8 cellular contexts compared by ENCODE assay signal in genomic region chr1:5745776-5746610, GRCh38.
DNase-seq lines count a peak whose midpoint lies in the region; ATAC-seq and TF ChIP-seq lines count a peak whose summit lies in the region.

No MANE protein-coding gene starts in this region.

- H3K36me3 ChIP-seq in breast epithelium (no peaks in the 10 kb centered on the region), kidney epithelial cell (ENCODE audit: control insufficient read depth, insufficient read depth, low read length) (no peaks in the 10 kb centered on the region)

- no peak for TF ChIP-seq POLR2A in breast epithelium (IDR thresholded peaks at IDR 0.05)

- no peaks in the 10 kb centered on the region for H3K4me1 Mint-ChIP-seq in CD4-positive, alpha-beta T cell (ENCODE audit: low read depth)

- POLR2A ChIA-PET in CD4-positive, alpha-beta T cell (lab: Charles Lee): no interaction called here

- TF ChIP-seq CTCF in CD4-positive, alpha-beta T cell (IDR thresholded peaks at IDR 0.05): peak; percentile 74
- TF ChIP-seq CTCF in WI38 (IDR thresholded peaks at IDR 0.05; ENCODE audit: low read depth, low read length) (peak; percentile 69), breast epithelium (IDR thresholded peaks at IDR 0.05) (peak; percentile 65 to 87 (median 78)), kidney epithelial cell (IDR thresholded peaks at IDR 0.05; ENCODE audit: insufficient read depth, low read length, poor library complexity, severe bottlenecking) (peak; percentile 89)

- CTCF ChIA-PET in CD4-positive, alpha-beta T cell (lab: Charles Lee): interaction anchor here (0.6 to 0.9 kb wide), 2 partner anchors 151 to 1835 kb away, joined by 3 to 4 read pairs; no protein-coding TSS in a partner anchor

- intact Hi-C loops in CD4-positive, alpha-beta T cell (cut with DNase I, micrococcal nuclease): loop anchor here (1.0 to 2.0 kb wide), 4 partner anchors 107 to 1093 kb away; no protein-coding TSS in a partner anchor
- intact Hi-C loops in breast epithelium (cut with DNase I; ENCODE audit: low total_unique reads): no loop called here

- no peaks in the 10 kb centered on the region for H3K4me1 ChIP-seq in breast epithelium

- no peaks in the 10 kb centered on the region for H3K9me3 ChIP-seq in CD4-positive, alpha-beta T cell (ENCODE audit: control insufficient read depth, low read length)
- no peaks in the 10 kb centered on the region for H3K9me3 ChIP-seq in breast epithelium

- H3K9me3 Mint-ChIP-seq in CD4-positive, alpha-beta T cell: no peaks in the 10 kb centered on the region

- peaks cover 32% of the 10 kb centered on the region for H3K27me3 Mint-ChIP-seq in CD4-positive, alpha-beta T cell

- ATAC-seq in CD4-positive, alpha-beta T cell (ENCODE audit: poor library complexity): peak; percentile 41
- ATAC-seq in GM21423 (IDR thresholded peaks at IDR 0.05; ENCODE audit: unreplicated experiment) (peak; percentile 81), HG02840 (IDR thresholded peaks at IDR 0.05; ENCODE audit: low FRiP score, unreplicated experiment) (no peak)

- no peak overlapping the region for H3K4me3 Mint-ChIP-seq in CD4-positive, alpha-beta T cell

- H3K4me3 ChIP-seq in WI38 (ENCODE audit: low read depth, low read length) (no peak overlapping the region), breast epithelium (no peak overlapping the region), kidney epithelial cell (ENCODE audit: low read depth, low read length) (no peak overlapping the region)

- no peaks in the 10 kb centered on the region for H3K36me3 Mint-ChIP-seq in CD4-positive, alpha-beta T cell (ENCODE audit: low read depth)

- H3K27ac ChIP-seq in CD4-positive, alpha-beta T cell (ENCODE audit: low read depth, low read length): no peak overlapping the region
- H3K27ac ChIP-seq in breast epithelium: no peak overlapping the region

- H3K27me3 ChIP-seq in CD4-positive, alpha-beta T cell (ENCODE audit: control insufficient read depth, insufficient read depth, low read length): peaks cover 6% of the 10 kb centered on the region
- peaks cover 0 to 79% of the 10 kb centered on the region in 2 donors for H3K27me3 ChIP-seq in breast epithelium
- peaks cover 5% of the 10 kb centered on the region for H3K27me3 ChIP-seq in kidney epithelial cell (ENCODE audit: control insufficient read depth, insufficient read depth, low read length)

- DNase-seq in CD4-positive, alpha-beta T cell: peak; percentile 26 to 57 (median 38)
- DNase-seq in NCI-H1694 treated with DMSO at 0.1 percent for 48 hours (lab: John Stamatoyannopoulos, UW): peak; percentile 43
- peak; percentile 59 to 72 for DNase-seq in breast epithelium (ENCODE audit: low spot score in 2 of 2)
- peak; percentile 7 for DNase-seq in kidney epithelial cell (ENCODE audit: low read depth)
- peak; percentile 54 for DNase-seq in stimulated activated CD4-positive, alpha-beta T cell treated with anti-CD3 and anti-CD28 coated beads, Interleukin-1b, Interleukin-23, amount 100 ng/mL, for 48 hours

- no peak overlapping the region for H3K27ac Mint-ChIP-seq in CD4-positive, alpha-beta T cell

Comparison
In these comparisons a context has a peak if more than half of its experiments do, and no peak if none do; other contexts are left out.
1. DNase-seq: peak in every context shown above with its lines; median percentile 66 in breast epithelium; 54 in stimulated activated CD4-positive, alpha-beta T cell treated with anti-CD3 and anti-CD28 coated beads, Interleukin-1b, Interleukin-23, amount 100 ng/mL, for 48 hours; 43 in NCI-H1694 treated with DMSO at 0.1 percent for 48 hours; 38 in CD4-positive, alpha-beta T cell; 7 in kidney epithelial cell.